Comparison of ENCODE assay signal across 8 cellular contexts in the genomic region with DNA sequence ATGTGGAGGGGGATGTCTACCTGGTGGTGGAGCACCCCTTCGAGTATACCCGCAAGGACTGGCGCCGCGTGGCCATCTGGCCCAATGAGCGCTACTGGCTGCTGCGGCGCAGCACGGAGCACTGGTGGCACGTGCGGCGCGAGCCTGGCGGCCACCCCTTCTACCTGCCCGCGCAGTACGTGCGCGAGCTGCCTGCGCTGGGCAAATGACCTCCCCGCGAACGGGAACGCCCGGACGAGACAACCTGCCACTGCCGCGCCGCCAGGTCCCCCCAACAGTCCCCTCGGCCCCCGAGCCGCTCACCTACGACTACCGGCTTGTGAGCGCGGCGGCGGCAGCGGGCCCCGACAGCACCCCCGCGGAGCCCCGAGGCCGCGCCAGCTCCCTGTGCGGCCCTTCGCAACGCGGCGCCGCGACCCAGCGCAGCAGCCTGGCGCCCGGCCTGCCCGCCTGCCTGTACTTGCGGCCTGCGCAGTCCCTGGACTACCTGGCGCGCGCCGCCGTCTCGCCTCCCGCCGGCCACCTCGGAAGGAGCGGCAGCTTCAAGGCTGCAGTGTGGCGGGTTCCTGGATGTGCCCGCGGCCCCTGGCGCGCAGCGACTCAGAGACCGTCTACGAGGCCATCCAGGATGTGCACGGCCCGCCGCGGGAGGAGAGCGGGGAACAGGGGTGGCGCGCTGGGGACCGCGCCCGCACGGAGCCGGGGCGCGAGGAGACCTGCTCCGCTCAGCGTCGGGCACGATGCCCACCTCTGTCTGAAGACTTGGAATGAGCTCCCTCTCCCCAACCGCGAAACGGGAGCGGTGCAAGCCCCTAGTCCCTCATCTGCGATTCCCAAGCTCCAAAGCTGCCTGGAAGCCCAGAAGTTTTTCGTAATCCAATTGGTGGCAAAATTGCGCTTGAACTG. TPM values are rescaled to one million over a fixed set of nuclear protein-coding genes. Genes with fewer than 3 reads are reported as not detected.
A peak's percentile ranks its signal among the peaks of the same experiment; 100 is the strongest.
DNase-seq lines count a peak whose midpoint lies in the region; ATAC-seq lines count a peak whose summit lies in the region.

No MANE protein-coding gene starts in this region.

- H3K27ac Mint-ChIP-seq in activated T-cell treated with anti-CD3 and anti-CD28 coated beads, Interleukin-2, amount 50 U/mL, for 24 hours = no peak overlapping the region

- H3K27me3 Mint-ChIP-seq in activated T-cell treated with anti-CD3 and anti-CD28 coated beads, Interleukin-2, amount 50 U/mL, for 24 hours = peaks cover 42% of the 10 kb centered on the region

- no peaks in the 10 kb centered on the region for H3K36me3 Mint-ChIP-seq in activated T-cell treated with anti-CD3 and anti-CD28 coated beads, Interleukin-2, amount 50 U/mL, for 24 hours (ENCODE audit: low read depth)

- H3K4me3 ChIP-seq in iPS-18a (ENCODE audit: low read length) = peak overlapping the region; percentile 32
- peak overlapping the region; percentile 35 to 67 (median 53) for H3K4me3 ChIP-seq in subcutaneous abdominal adipose tissue (ENCODE audit: low read depth in 1 of 5, low read length in 5 of 5)

- H3K4me3 Mint-ChIP-seq in activated T-cell treated with anti-CD3 and anti-CD28 coated beads, Interleukin-2, amount 50 U/mL, for 24 hours = peak overlapping the region; percentile 75

- H3K27ac ChIP-seq in iPS-18a (ENCODE audit: low read length) (no peak overlapping the region), subcutaneous abdominal adipose tissue (ENCODE audit: low read depth, low read length) (no peak overlapping the region)

- H3K9me3 ChIP-seq in iPS-18a (ENCODE audit: control insufficient read depth, low read depth, low read length) (peaks cover 3% of the 10 kb centered on the region), subcutaneous abdominal adipose tissue (ENCODE audit: control insufficient read depth in 5 of 5, low read length in 5 of 5) (no peaks in the 10 kb centered on the region)

- peak; percentile 35 for DNase-seq in stimulated activated CD4-positive, alpha-beta T cell treated with anti-CD3 and anti-CD28 coated beads, Interleukin-1b, Interleukin-23, amount 100 ng/mL, for 48 hours
- no peak for DNase-seq in stimulated activated CD4-positive, alpha-beta T cell treated with anti-CD3 and anti-CD28 coated beads, Interleukin-2, amount 100 ng/mL, for 48 hours
- DNase-seq in activated T-cell treated with anti-CD3 and anti-CD28 coated beads, Interleukin-2, amount 50 U/mL, for 24 hours = peak; percentile 72
- no peak for DNase-seq in occipital lobe (lab: John Stamatoyannopoulos, UW)

- H3K9me3 Mint-ChIP-seq in activated T-cell treated with anti-CD3 and anti-CD28 coated beads, Interleukin-2, amount 50 U/mL, for 24 hours = no peaks in the 10 kb centered on the region

- no peak for ATAC-seq in GM21723 (IDR thresholded peaks at IDR 0.05; ENCODE audit: unreplicated experiment)
- ATAC-seq in GM18909 (IDR thresholded peaks at IDR 0.05; ENCODE audit: poor library complexity, unreplicated experiment) = no peak

- H3K36me3 ChIP-seq in iPS-18a (ENCODE audit: control insufficient read depth, low read depth, low read length) = no peaks in the 10 kb centered on the region
- no peaks in the 10 kb centered on the region for H3K36me3 ChIP-seq in subcutaneous abdominal adipose tissue (ENCODE audit: control insufficient read depth in 5 of 5, insufficient read depth in 5 of 5, low read length in 5 of 5)

- peaks cover 44% of the 10 kb centered on the region for H3K4me1 Mint-ChIP-seq in activated T-cell treated with anti-CD3 and anti-CD28 coated beads, Interleukin-2, amount 50 U/mL, for 24 hours (ENCODE audit: low read depth)

- peaks cover 2% of the 10 kb centered on the region for H3K4me1 ChIP-seq in iPS-18a (ENCODE audit: control insufficient read depth, low read depth, low read length)
- H3K4me1 ChIP-seq in subcutaneous abdominal adipose tissue (ENCODE audit: control insufficient read depth in 5 of 5, insufficient read depth in 5 of 5, low read length in 5 of 5) = peaks cover 0 to 53% (median 46%) of the 10 kb centered on the region in 5 donors

- peaks cover 100% of the 10 kb centered on the region for H3K27me3 ChIP-seq in iPS-18a (ENCODE audit: control insufficient read depth, insufficient read depth, low read length)
- peaks cover 26 to 49% (median 47%) of the 10 kb centered on the region in 5 donors for H3K27me3 ChIP-seq in subcutaneous abdominal adipose tissue (ENCODE audit: control insufficient read depth in 5 of 5, insufficient read depth in 4 of 5, low read length in 5 of 5)

- H3K9ac ChIP-seq in iPS-18a (ENCODE audit: low read length) (no peak overlapping the region), subcutaneous abdominal adipose tissue (ENCODE audit: low read length in 5 of 5) (no peak overlapping the region)

RNA-seq across cellular contexts. Expression of gene AMZ2, which starts 48.7 kb away (rescaled TPM):
- total RNA-seq in occipital lobe = 58.2 TPM

Comparison
In these comparisons a context has a peak if more than half of its experiments do, and no peak if none do; other contexts are left out.
1. DNase-seq: peak in stimulated activated CD4-positive, alpha-beta T cell treated with anti-CD3 and anti-CD28 coated beads, Interleukin-1b, Interleukin-23, amount 100 ng/mL, for 48 hours (single experiment) and activated T-cell treated with anti-CD3 and anti-CD28 coated beads, Interleukin-2, amount 50 U/mL, for 24 hours (single experiment); none in stimulated activated CD4-positive, alpha-beta T cell treated with anti-CD3 and anti-CD28 coated beads, Interleukin-2, amount 100 ng/mL, for 48 hours (0 of 2) and occipital lobe (single experiment).